ENCODE assay signal across 8 cellular contexts in genomic region chr10:47047577-47048532, GRCh38.
DNase-seq lines count a peak whose midpoint lies in the region; ATAC-seq and TF ChIP-seq lines count a peak whose summit lies in the region.

No MANE protein-coding gene starts in this region.

- no peak overlapping the region for H3K27ac Mint-ChIP-seq in Caco-2 (ENCODE audit: unreplicated experiment)
- no peak overlapping the region for H3K27ac Mint-ChIP-seq in natural killer cell treated with Interleukin-12 subunit alpha and Interleukin-12 subunit beta and Interleukin-15 and Interleukin-18, amount 100 ng/mL, for 72 hours
- no peak overlapping the region for H3K27ac Mint-ChIP-seq in stimulated activated naive B cell treated with anti-CD40 and anti-IgM and Interleukin-4, amounts not matched to agents 10 μg/mL and 1 μg/mL and 100 μg/mL, for 72 hours

- no peaks in the 10 kb centered on the region for H3K36me3 ChIP-seq in Caco-2 (ENCODE audit: control insufficient read depth, insufficient read depth, low read length)
- no peaks in the 10 kb centered on the region for H3K36me3 ChIP-seq in OCI-LY1 (ENCODE audit: insufficient read depth, low read length)

- CTCF ChIA-PET in Caco-2 (lab: Charles Lee) = interaction anchor here (0.5 to 2.6 kb wide), 25 partner anchors 8 to 292 kb away, joined by 3 to 79 read pairs (median 4); partner anchors contain the start of gene GDF10

- no peaks in the 10 kb centered on the region for H3K4me1 Mint-ChIP-seq in Caco-2 (ENCODE audit: low read depth, unreplicated experiment)
- peaks cover 0 to 7% of the 10 kb centered on the region in 2 donors for H3K4me1 Mint-ChIP-seq in natural killer cell treated with Interleukin-12 subunit alpha and Interleukin-12 subunit beta and Interleukin-15 and Interleukin-18, amount 100 ng/mL, for 72 hours (ENCODE audit: low read depth in 2 of 2)
- H3K4me1 Mint-ChIP-seq in stimulated activated naive B cell treated with anti-CD40 and anti-IgM and Interleukin-4, amounts not matched to agents 10 μg/mL and 1 μg/mL and 100 μg/mL, for 72 hours = no peaks in the 10 kb centered on the region

- TF ChIP-seq CTCF in Caco-2 (IDR thresholded peaks at IDR 0.05; ENCODE audit: insufficient read depth in 1 of 2, low read depth in 1 of 2, low read length in 1 of 2, severe bottlenecking in 1 of 2, unreplicated experiment in 1 of 2) = peak; percentile 97 to 99
- TF ChIP-seq CTCF in OCI-LY1 (IDR thresholded peaks at IDR 0.05; ENCODE audit: low read length) = peak; percentile 90

- H3K4me2 ChIP-seq in OCI-LY1 (ENCODE audit: low read length) = no peak overlapping the region

- intact Hi-C loops in Caco-2 (cut with micrococcal nuclease; ENCODE audit: unreplicated experiment) = loop anchor here (1.0 kb wide), 1 partner anchor 264 kb away; no protein-coding TSS in a partner anchor

- no peak for TF ChIP-seq POLR2A in erythroblast (IDR thresholded peaks at IDR 0.05; ENCODE audit: low read length)

- no peaks in the 10 kb centered on the region for H3K36me3 Mint-ChIP-seq in Caco-2 (ENCODE audit: insufficient read depth, unreplicated experiment)
- H3K36me3 Mint-ChIP-seq in natural killer cell treated with Interleukin-12 subunit alpha and Interleukin-12 subunit beta and Interleukin-15 and Interleukin-18, amount 100 ng/mL, for 72 hours = no peaks in the 10 kb centered on the region
- H3K36me3 Mint-ChIP-seq in stimulated activated naive B cell treated with anti-CD40 and anti-IgM and Interleukin-4, amounts not matched to agents 10 μg/mL and 1 μg/mL and 100 μg/mL, for 72 hours = no peaks in the 10 kb centered on the region

- no peaks in the 10 kb centered on the region for H3K27me3 ChIP-seq in Caco-2 (replicated peaks; ENCODE audit: control insufficient read depth, insufficient read depth, low read length)
- no peaks in the 10 kb centered on the region for H3K27me3 ChIP-seq in OCI-LY1 (ENCODE audit: insufficient read depth, low read length)

- H3K9me3 ChIP-seq in Caco-2 = no peaks in the 10 kb centered on the region
- H3K9me3 ChIP-seq in OCI-LY1 (ENCODE audit: low read length) = no peaks in the 10 kb centered on the region

- DNase-seq in Caco-2 = peak; percentile 74 to 86
- DNase-seq in HCEC 1CT = peak; percentile 43
- DNase-seq in activated T-cell treated with anti-CD3 and anti-CD28 coated beads for 4 hours = peak; percentile 66
- DNase-seq in erythroblast (lab: John Stamatoyannopoulos, UW) = peak; percentile 63 to 81
- peak; percentile 62 for DNase-seq in natural killer cell treated with Interleukin-12 subunit alpha and Interleukin-12 subunit beta and Interleukin-15 and Interleukin-18, amount 100 ng/mL, for 72 hours (ENCODE audit: low spot score)
- peak; percentile 39 for DNase-seq in stimulated activated naive B cell treated with anti-CD40 and anti-IgM and Interleukin-4, amounts not matched to agents 10 μg/mL and 1 μg/mL and 100 μg/mL, for 72 hours

- POLR2A ChIA-PET in Caco-2 (lab: Charles Lee) = no interaction called here

- H3K27me3 Mint-ChIP-seq in Caco-2 (ENCODE audit: insufficient read depth, unreplicated experiment) = peaks cover 26% of the 10 kb centered on the region
- H3K27me3 Mint-ChIP-seq in natural killer cell treated with Interleukin-12 subunit alpha and Interleukin-12 subunit beta and Interleukin-15 and Interleukin-18, amount 100 ng/mL, for 72 hours = no peaks in the 10 kb centered on the region
- peaks cover 0 to 6% of the 10 kb centered on the region in 2 donors for H3K27me3 Mint-ChIP-seq in stimulated activated naive B cell treated with anti-CD40 and anti-IgM and Interleukin-4, amounts not matched to agents 10 μg/mL and 1 μg/mL and 100 μg/mL, for 72 hours

- no peak overlapping the region for H3K9ac ChIP-seq in OCI-LY1 (ENCODE audit: low read length)

- no peaks in the 10 kb centered on the region for H4K20me1 ChIP-seq in OCI-LY1 (ENCODE audit: insufficient read depth, low read length)

- H3K4me3 ChIP-seq in Caco-2 (ENCODE audit: low read depth, low read length) (no peak overlapping the region), OCI-LY1 (ENCODE audit: low read depth, low read length, poor library complexity, severe bottlenecking) (no peak overlapping the region)

- H3K4me1 ChIP-seq in Caco-2 = no peaks in the 10 kb centered on the region
- no peaks in the 10 kb centered on the region for H3K4me1 ChIP-seq in OCI-LY1 (ENCODE audit: insufficient read depth, low read length, severe bottlenecking)

- no peak overlapping the region for H3K27ac ChIP-seq in OCI-LY1 (ENCODE audit: low read depth, low read length, poor library complexity, severe bottlenecking)

- H2AFZ ChIP-seq in OCI-LY1 (ENCODE audit: low read length) = no peak overlapping the region

- H3K9me3 Mint-ChIP-seq in Caco-2 (ENCODE audit: unreplicated experiment) = no peaks in the 10 kb centered on the region
- H3K9me3 Mint-ChIP-seq in natural killer cell treated with Interleukin-12 subunit alpha and Interleukin-12 subunit beta and Interleukin-15 and Interleukin-18, amount 100 ng/mL, for 72 hours = no peaks in the 10 kb centered on the region
- no peaks in the 10 kb centered on the region for H3K9me3 Mint-ChIP-seq in stimulated activated naive B cell treated with anti-CD40 and anti-IgM and Interleukin-4, amounts not matched to agents 10 μg/mL and 1 μg/mL and 100 μg/mL, for 72 hours

- H3K9me2 ChIP-seq in OCI-LY1 (ENCODE audit: low read depth, low read length) = no peaks in the 10 kb centered on the region

- H3F3A ChIP-seq in OCI-LY1 (ENCODE audit: insufficient read depth, low read length) = no peaks in the 10 kb centered on the region

- BruUV-seq in Caco-2 (replicated peaks; lab: Mats Ljungman, UMichigan) = no TSS peak

- no peak for ATAC-seq in natural killer cell treated with Interleukin-12 subunit alpha and Interleukin-12 subunit beta and Interleukin-15 and Interleukin-18, amount 100 ng/mL, for 72 hours
- peak; percentile 71 to 83 for ATAC-seq in stimulated activated naive B cell treated with anti-CD40 and anti-IgM and Interleukin-4, amounts not matched to agents 10 μg/mL and 1 μg/mL and 100 μg/mL, for 72 hours (replicated peaks)
- no peak for ATAC-seq in HG03135 (IDR thresholded peaks at IDR 0.05; ENCODE audit: unreplicated experiment)

- no peak overlapping the region for H3K4me3 Mint-ChIP-seq in Caco-2 (ENCODE audit: unreplicated experiment)
- H3K4me3 Mint-ChIP-seq in natural killer cell treated with Interleukin-12 subunit alpha and Interleukin-12 subunit beta and Interleukin-15 and Interleukin-18, amount 100 ng/mL, for 72 hours = no peak overlapping the region
- no peak overlapping the region for H3K4me3 Mint-ChIP-seq in stimulated activated naive B cell treated with anti-CD40 and anti-IgM and Interleukin-4, amounts not matched to agents 10 μg/mL and 1 μg/mL and 100 μg/mL, for 72 hours

- no peaks in the 10 kb centered on the region for H3K79me2 ChIP-seq in OCI-LY1 (ENCODE audit: insufficient read depth, low read length)

Comparison
In these comparisons a context has a peak if more than half of its experiments do, and no peak if none do; other contexts are left out.
1. ATAC-seq: peak in stimulated activated naive B cell treated with anti-CD40 and anti-IgM and Interleukin-4, amounts not matched to agents 10 μg/mL and 1 μg/mL and 100 μg/mL, for 72 hours (2 of 2); none in natural killer cell treated with Interleukin-12 subunit alpha and Interleukin-12 subunit beta and Interleukin-15 and Interleukin-18, amount 100 ng/mL, for 72 hours (0 of 2) and HG03135 (single experiment).
2. Peak in every context shown above with its lines, with median percentiles within 50 percentile points of each other: DNase-seq.